Comparison of ENCODE assay signal across 21 cellular contexts in genomic region chr10:120584786-120585185, GRCh38.
"Had no signal": no experiment of that assay in that cellular context is flagged by ENCODE, and none has a peak within 500 bp of the region (broad histone marks: within the 10 kb centered on the region; RNA-seq: fewer than 3 reads in every experiment).

No MANE protein-coding gene starts in this region.

- DNase-seq: activated CD4-positive, alpha-beta memory T cell treated with anti-CD3 and anti-CD28 coated beads for 36 hours; activated CD4-positive, alpha-beta T cell treated with anti-CD3 and anti-CD28 coated beads for 36 hours; activated CD4-positive, alpha-beta T cell treated with anti-CD3 and anti-CD28 coated beads, Interleukin-2, amount 10 ng/mL, durations not matched to agents 24 days and 14 days; activated CD4-positive, CD25-positive, alpha-beta regulatory T cell; activated CD4-positive, CD25-positive, alpha-beta regulatory T cell treated with anti-CD3 and anti-CD28 coated beads, Interleukin-2, amount 50 U/mL, for 72 hours; activated CD8-positive, alpha-beta memory T cell treated with anti-CD3 and anti-CD28 coated beads, Interleukin-2, amount 50 U/mL, for 48 hours; activated gamma-delta T cell; activated naive CD4-positive, alpha-beta T cell; activated naive CD4-positive, alpha-beta T cell treated with anti-CD3 and anti-CD28 coated beads, Interleukin-2, amount 10 ng/mL, durations not matched to agents 7 days and 5 days; activated naive CD8-positive, alpha-beta T cell treated with anti-CD3 and anti-CD28 coated beads, Interleukin-2, amount 10 ng/mL, durations not matched to agents 7 days and 5 days; activated T-cell treated with anti-CD3 and anti-CD28 coated beads for 4 hours; activated T-cell treated with anti-CD3 and anti-CD28 coated beads, Interleukin-2, amount 50 U/mL, for 24 hours; activated T-cell treated with anti-CD3 and anti-CD28 coated beads, Interleukin-2, amount 50 U/mL, for 72 hours; central memory CD4-positive, alpha-beta T cell; cortex of kidney; dermis blood vessel endothelial cell; effector CD4-positive, alpha-beta T cell; effector memory CD8-positive, alpha-beta T cell; esophagus squamous epithelium; foreskin melanocyte; T-helper 2 cell had no signal
